8 cellular contexts compared by ENCODE assay signal in the genomic region with DNA sequence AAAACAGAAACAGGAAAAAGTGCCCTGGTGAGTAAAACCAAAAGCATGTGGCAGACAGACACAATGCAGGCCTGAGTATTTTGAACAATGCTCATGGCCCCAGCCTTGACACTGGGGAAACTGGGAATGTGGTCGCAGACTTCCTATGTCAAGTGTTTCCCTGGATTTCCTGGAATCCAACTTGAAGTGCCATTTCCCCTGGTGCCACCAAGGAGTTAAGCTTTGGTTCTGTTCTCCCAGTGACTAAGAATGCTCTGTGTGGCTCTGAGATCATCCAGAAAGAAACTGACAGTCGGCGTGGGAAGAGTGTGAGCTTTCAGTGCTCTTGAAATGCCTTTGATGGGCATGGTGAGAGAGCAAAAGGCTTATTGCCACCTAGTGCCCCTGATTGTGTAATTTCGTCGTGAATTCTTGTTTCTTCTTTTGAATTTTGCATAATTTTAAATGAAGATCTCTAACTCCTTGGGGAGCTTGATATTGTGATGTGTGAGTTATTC.
DNase-seq lines count a peak whose midpoint lies in the region; ATAC-seq and TF ChIP-seq lines count a peak whose summit lies in the region.

No MANE protein-coding gene starts in this region.

- peak overlapping the region; percentile 92 to 94 (median 92) for H3K27ac Mint-ChIP-seq in nephron

- TF ChIP-seq POLR2A in tibial nerve (IDR thresholded peaks at IDR 0.05), result no peak

- H3K36me3 Mint-ChIP-seq in nephron (ENCODE audit: low read depth), result peaks cover 3% of the 10 kb centered on the region

- peaks cover 73% of the 10 kb centered on the region for H3K4me1 Mint-ChIP-seq in nephron

- H3K4me1 ChIP-seq in tibial nerve, result peaks cover 0 to 65% (median 21%) of the 10 kb centered on the region in 4 donors

- no peaks in the 10 kb centered on the region for H3K9me3 ChIP-seq in tibial nerve

- no peaks in the 10 kb centered on the region for H3K36me3 ChIP-seq in tibial nerve

- peaks cover 5% of the 10 kb centered on the region for H3K27me3 Mint-ChIP-seq in nephron (ENCODE audit: low read depth)

- peaks cover 6% of the 10 kb centered on the region for H3K9me3 Mint-ChIP-seq in nephron

- H3K4me3 Mint-ChIP-seq in nephron, result peak overlapping the region in 1 of 3 experiments; percentile 37

- DNase-seq in AG08395 (ENCODE audit: low spot score), result peak; percentile 77
- DNase-seq in RKO (ENCODE audit: low spot score), result peak; percentile 66
- peak in 7 of 10 donors; percentile 55 to 81 (median 65) for DNase-seq in dorsolateral prefrontal cortex
- DNase-seq in tibial nerve (ENCODE audit: low spot score in 2 of 2), result no peak
- DNase-seq in T1000 (lab: John Stamatoyannopoulos, UW), result no peak

- TF ChIP-seq EP300 in tibial nerve (IDR thresholded peaks at IDR 0.05), result peak in 1 of 2 donors; percentile 58

- ATAC-seq in HG02870 (IDR thresholded peaks at IDR 0.05; ENCODE audit: unreplicated experiment) (no peak), GM19328 (IDR thresholded peaks at IDR 0.05; ENCODE audit: unreplicated experiment) (no peak)

- intact Hi-C loops in dorsolateral prefrontal cortex (cut with DNase I), result loop anchor here (5.0 kb wide), 3 partner anchors 45 to 95 kb away; partner anchors contain the start of gene YPEL2 (in 1 of the 2)

- peak in 42 of 56 donors; percentile 7 to 63 (median 37) for TF ChIP-seq CTCF in dorsolateral prefrontal cortex (IDR thresholded peaks at IDR 0.05 in 54 of 56, conservative IDR thresholded peaks at IDR 0.05 in 2 of 56; ENCODE audit: low read depth in 1 of 56, partially characterized antibody in 56 of 56)
- no peak for TF ChIP-seq CTCF in nephron (IDR thresholded peaks at IDR 0.05; ENCODE audit: unreplicated experiment in 3 of 3)
- TF ChIP-seq CTCF in tibial nerve (IDR thresholded peaks at IDR 0.05), result no peak

- peak overlapping the region; percentile 57 to 96 (median 90) for H3K27ac ChIP-seq in dorsolateral prefrontal cortex
- peak overlapping the region; percentile 48 to 72 (median 62) for H3K27ac ChIP-seq in tibial nerve

- H3K4me3 ChIP-seq in dorsolateral prefrontal cortex (peak overlapping the region in 17 of 59 donors; percentile 1 to 39 (median 10)), tibial nerve (no peak overlapping the region)

- H3K27me3 ChIP-seq in dorsolateral prefrontal cortex (no peaks in the 10 kb centered on the region), tibial nerve (no peaks in the 10 kb centered on the region)

- 13 to 15% methylated on average over 5 of the region's 5 CpGs for WGBS in tibial nerve, 2 donors

Comparison
In these comparisons a context has a peak if more than half of its experiments do, and no peak if none do; other contexts are left out.
1. DNase-seq: peak in AG08395 (single experiment), RKO (single experiment) and dorsolateral prefrontal cortex (7 of 10); none in tibial nerve (0 of 2) and T1000 (single experiment).
2. CTCF ChIP-seq: peak in dorsolateral prefrontal cortex (42 of 56); none in nephron (0 of 3) and tibial nerve (0 of 5).